In the genomic region with DNA sequence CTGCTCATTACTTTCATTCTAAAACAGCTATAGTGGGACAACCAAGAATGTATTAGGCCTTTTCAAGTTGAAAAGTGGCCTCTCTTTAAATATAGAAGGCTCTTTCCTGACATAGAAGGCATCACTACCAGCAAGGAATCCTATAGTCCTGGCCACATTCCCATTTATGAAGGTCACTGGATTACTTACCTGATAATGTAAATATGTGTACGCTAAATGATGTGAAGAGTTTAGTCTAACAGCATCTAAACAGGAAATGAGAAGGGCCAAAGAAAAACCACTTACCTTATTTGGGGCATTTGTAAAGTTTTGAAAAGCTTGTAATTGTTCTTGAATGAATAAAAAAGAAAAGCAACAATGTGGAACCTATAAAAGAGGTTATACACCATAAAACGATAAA, we compare ENCODE assay signal across 19 cellular contexts. TPM values are rescaled to one million over a fixed set of nuclear protein-coding genes. Genes with fewer than 3 reads are reported as not detected.
A peak's percentile ranks its signal among the peaks of the same experiment; 100 is the strongest.
DNase-seq lines count a peak whose midpoint lies in the region; ATAC-seq lines count a peak whose summit lies in the region.
"Had no signal": no experiment of that assay in that cellular context is flagged by ENCODE, and none has a peak within 500 bp of the region (broad histone marks: within the 10 kb centered on the region; RNA-seq: fewer than 3 reads in every experiment).

No MANE protein-coding gene starts in this region.

- H3K9me3 ChIP-seq in T-helper 17 cell (ENCODE audit: control insufficient read depth, low read length, poor library complexity, severe bottlenecking): no peaks in the 10 kb centered on the region
- H3K9me3 ChIP-seq: BLaER1 treated with 17β-estradiol and CSF1 and Interleukin-3, amounts not matched to agents 10 nM and 100 nM; HAP-1 had no signal

- ATAC-seq in T-helper 17 cell: no peak
- ATAC-seq in memory B cell (ENCODE audit: low read depth): no peak
- ATAC-seq in stimulated activated effector memory CD8-positive, alpha-beta T cell treated with anti-CD3 and anti-CD28 coated beads, Interleukin-12 subunit alpha, Interleukin-12 subunit beta, amount 100 ng/mL, for 72 hours: no peak
- no peak for ATAC-seq in HG02588 (IDR thresholded peaks at IDR 0.05; ENCODE audit: unreplicated experiment)
- no peak for ATAC-seq in HG03196 (IDR thresholded peaks at IDR 0.05; ENCODE audit: unreplicated experiment)
- ATAC-seq: Right ventricle myocardium inferior had no signal

- no peak overlapping the region for H3K4me3 Mint-ChIP-seq in activated naive CD8-positive, alpha-beta T cell
- no peak overlapping the region for H3K4me3 Mint-ChIP-seq in activated naive CD8-positive, alpha-beta T cell treated with anti-CD3 and anti-CD28 coated beads for 36 hours
- H3K4me3 Mint-ChIP-seq in T-helper 17 cell (no peak overlapping the region), memory B cell (no peak overlapping the region)
- peak overlapping the region; percentile 39 for H3K4me3 Mint-ChIP-seq in stimulated activated effector memory CD8-positive, alpha-beta T cell treated with anti-CD3 and anti-CD28 coated beads, Interleukin-12 subunit alpha, Interleukin-12 subunit beta, amount 100 ng/mL, for 72 hours

- peak overlapping the region; percentile 24 for H3K27ac Mint-ChIP-seq in activated naive CD8-positive, alpha-beta T cell
- no peak overlapping the region for H3K27ac Mint-ChIP-seq in activated naive CD8-positive, alpha-beta T cell treated with anti-CD3 and anti-CD28 coated beads for 36 hours
- H3K27ac Mint-ChIP-seq in T-helper 17 cell: peak overlapping the region; percentile 68
- peak overlapping the region; percentile 15 for H3K27ac Mint-ChIP-seq in memory B cell
- H3K27ac Mint-ChIP-seq in stimulated activated effector memory CD8-positive, alpha-beta T cell treated with anti-CD3 and anti-CD28 coated beads, Interleukin-12 subunit alpha, Interleukin-12 subunit beta, amount 100 ng/mL, for 72 hours: peak overlapping the region; percentile 84

- peaks cover 2% of the 10 kb centered on the region for H3K36me3 Mint-ChIP-seq in activated naive CD8-positive, alpha-beta T cell
- peaks cover 9% of the 10 kb centered on the region for H3K36me3 Mint-ChIP-seq in activated naive CD8-positive, alpha-beta T cell treated with anti-CD3 and anti-CD28 coated beads for 36 hours
- H3K36me3 Mint-ChIP-seq in T-helper 17 cell (ENCODE audit: low read depth) (no peaks in the 10 kb centered on the region), memory B cell (peaks cover 2% of the 10 kb centered on the region)
- no peaks in the 10 kb centered on the region for H3K36me3 Mint-ChIP-seq in stimulated activated effector memory CD8-positive, alpha-beta T cell treated with anti-CD3 and anti-CD28 coated beads, Interleukin-12 subunit alpha, Interleukin-12 subunit beta, amount 100 ng/mL, for 72 hours

- H3K27me3 Mint-ChIP-seq in activated naive CD8-positive, alpha-beta T cell: no peaks in the 10 kb centered on the region
- no peaks in the 10 kb centered on the region for H3K27me3 Mint-ChIP-seq in activated naive CD8-positive, alpha-beta T cell treated with anti-CD3 and anti-CD28 coated beads for 36 hours
- H3K27me3 Mint-ChIP-seq in T-helper 17 cell (no peaks in the 10 kb centered on the region), memory B cell (no peaks in the 10 kb centered on the region)

- peaks cover 81% of the 10 kb centered on the region for H3K4me1 Mint-ChIP-seq in activated naive CD8-positive, alpha-beta T cell (ENCODE audit: low read depth)
- H3K4me1 Mint-ChIP-seq in activated naive CD8-positive, alpha-beta T cell treated with anti-CD3 and anti-CD28 coated beads for 36 hours: peaks cover 63% of the 10 kb centered on the region
- H3K4me1 Mint-ChIP-seq in T-helper 17 cell (peaks cover 38% of the 10 kb centered on the region), memory B cell (peaks cover 26% of the 10 kb centered on the region)
- peaks cover 42% of the 10 kb centered on the region for H3K4me1 Mint-ChIP-seq in stimulated activated effector memory CD8-positive, alpha-beta T cell treated with anti-CD3 and anti-CD28 coated beads, Interleukin-12 subunit alpha, Interleukin-12 subunit beta, amount 100 ng/mL, for 72 hours

- DNase-seq in activated naive CD8-positive, alpha-beta T cell treated with anti-CD3 and anti-CD28 coated beads for 36 hours: no peak
- DNase-seq in T-helper 17 cell (no peak), memory B cell (ENCODE audit: low spot score in 2 of 2) (no peak), NCI-H1930 (lab: John Stamatoyannopoulos, UW) (no peak)
- DNase-seq in stimulated activated effector memory CD8-positive, alpha-beta T cell treated with anti-CD3 and anti-CD28 coated beads, Interleukin-12 subunit alpha, Interleukin-12 subunit beta, amount 100 ng/mL, for 72 hours (ENCODE audit: low spot score in 2 of 2): no peak
- DNase-seq: DND-41; Kasumi-1; MM.1S; NCI-H1092 treated with DMSO at 0.1 percent for 48 hours; NCI-H146; NCI-H2081 treated with DMSO at 0.1 percent for 48 hours; NCI-H748 treated with DMSO at 0.1 percent for 48 hours; NK-92 treated with Interleukin-12 subunit alpha and Interleukin-12 subunit beta, amount 100 ng/mL, for 24 hours had no signal

- no peaks in the 10 kb centered on the region for H3K9me3 Mint-ChIP-seq in activated naive CD8-positive, alpha-beta T cell (ENCODE audit: low read depth)
- no peaks in the 10 kb centered on the region for H3K9me3 Mint-ChIP-seq in activated naive CD8-positive, alpha-beta T cell treated with anti-CD3 and anti-CD28 coated beads for 36 hours
- H3K9me3 Mint-ChIP-seq in memory B cell: no peaks in the 10 kb centered on the region
- H3K9me3 Mint-ChIP-seq in stimulated activated effector memory CD8-positive, alpha-beta T cell treated with anti-CD3 and anti-CD28 coated beads, Interleukin-12 subunit alpha, Interleukin-12 subunit beta, amount 100 ng/mL, for 72 hours: no peaks in the 10 kb centered on the region

RNA-seq across cellular contexts. Expression of a gene that starts 24.7 kb away (rescaled TPM):
- total RNA-seq in activated naive CD8-positive, alpha-beta T cell treated with anti-CD3 and anti-CD28 coated beads for 36 hours: 10 to 100 TPM; 43.2 to 49.7 TPM
- 10 to 100 TPM; 72.8 to 77.6 TPM for total RNA-seq in T-helper 17 cell
